8 cellular contexts compared by ENCODE assay signal in the genomic region with DNA sequence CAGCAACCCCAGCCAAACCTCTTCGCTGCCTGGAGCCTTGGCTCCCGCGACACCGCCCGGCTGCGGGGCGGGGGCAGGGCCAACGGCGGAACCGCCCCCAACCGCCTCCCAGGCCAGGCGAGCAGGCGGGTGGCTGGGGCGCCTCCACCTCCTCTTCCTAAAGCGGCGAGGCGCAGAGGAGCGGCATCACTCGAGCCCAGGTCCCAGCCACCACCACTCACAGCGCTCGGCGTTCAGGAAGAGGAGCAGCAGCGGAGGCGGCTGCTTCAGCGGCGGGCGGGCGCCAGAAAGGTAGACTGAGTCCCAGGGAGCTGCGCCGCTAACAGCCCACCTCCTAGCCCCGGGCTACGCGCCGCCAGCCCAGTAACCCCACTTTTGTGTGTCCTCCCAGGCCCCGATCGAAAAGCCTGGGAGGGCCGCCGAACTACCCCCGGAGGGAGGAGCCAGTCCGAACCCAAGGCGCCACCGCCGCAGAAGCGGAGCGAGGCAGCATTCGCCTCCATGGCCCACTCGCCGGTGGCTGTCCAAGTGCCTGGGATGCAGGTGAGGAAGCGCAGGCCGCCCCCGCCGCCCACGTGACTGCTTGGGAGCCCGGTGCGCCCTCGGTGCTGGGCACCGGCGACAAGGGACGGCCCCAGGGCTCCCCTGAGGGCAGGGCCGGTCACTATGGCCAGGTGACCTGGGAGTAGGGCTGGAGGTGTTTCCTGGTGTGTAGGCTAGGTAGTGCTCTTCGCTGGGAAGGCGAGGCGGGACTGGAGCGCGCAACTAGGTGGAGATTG. TPM values are rescaled to one million over a fixed set of nuclear protein-coding genes. Genes with fewer than 3 reads are reported as not detected.
DNase-seq lines count a peak whose midpoint lies in the region; ATAC-seq and TF ChIP-seq lines count a peak whose summit lies in the region.

TSS of gene STK26 (plus strand) at position 186 of the 779 bp plus-strand sequence. CDS start at position 502, 316 bp downstream.

- no TSS peak for BruUV-seq in Calu3 (replicated peaks; lab: Mats Ljungman, UMichigan)

- intact Hi-C loops in Calu3 (cut with micrococcal nuclease; ENCODE audit: unreplicated experiment) = loop anchor here (2.0 to 10.0 kb wide), 3 partner anchors 44 to 195 kb away; partner anchors contain the start of gene RAP2C

- DNase-seq in Calu3 (peak; percentile 81), HL-60 (ENCODE audit: low read depth in 1 of 2, low spot score in 1 of 2) (peak in 1 of 2 experiments; percentile 79), OCI-M1 (lab: John Stamatoyannopoulos, UW) (peak; percentile 91), fibroblast of gingiva (ENCODE audit: low read depth) (peak; percentile 43), nephron progenitor cell (peak; percentile 85)
- peak; percentile 76 to 85 for DNase-seq in activated T-cell treated with anti-CD3 and anti-CD28 coated beads, Interleukin-2, amount 50 U/mL, for 48 hours
- peak; percentile 74 to 82 for DNase-seq in stimulated activated naive CD8-positive, alpha-beta T cell treated with anti-CD3 and anti-CD28 coated beads, Interleukin-15, amount 100 ng/mL, for 72 hours

- peaks cover 21% of the 10 kb centered on the region for H3K36me3 Mint-ChIP-seq in Calu3 (ENCODE audit: insufficient read depth, unreplicated experiment)
- peaks cover 11% of the 10 kb centered on the region for H3K36me3 Mint-ChIP-seq in nephron progenitor cell (ENCODE audit: low read depth)

- H3K4me3 ChIP-seq in HL-60 (replicated peaks; ENCODE audit: insufficient read depth, low read length) = peak within 1 kb of the TSS; percentile 78

- CTCF ChIA-PET in Calu3 (lab: Charles Lee) = interaction anchor here (1.0 to 1.5 kb wide), 2 partner anchors 69 to 182 kb away, joined by 4 to 5 read pairs; no protein-coding TSS in a partner anchor

- H3K4me3 Mint-ChIP-seq in Calu3 (ENCODE audit: low read depth, unreplicated experiment) = peak within 1 kb of the TSS; percentile 95
- peak within 1 kb of the TSS; percentile 97 for H3K4me3 Mint-ChIP-seq in nephron progenitor cell
- H3K4me3 Mint-ChIP-seq in stimulated activated naive CD8-positive, alpha-beta T cell treated with anti-CD3 and anti-CD28 coated beads, Interleukin-15, amount 100 ng/mL, for 72 hours = peak within 1 kb of the TSS; percentile 91 to 96

- peak within 1 kb of the TSS; percentile 88 for H3K27ac ChIP-seq in HL-60 (replicated peaks)

- TF ChIP-seq CTCF in Calu3 (IDR thresholded peaks at IDR 0.05; ENCODE audit: unreplicated experiment) (no peak), HL-60 (IDR thresholded peaks at IDR 0.05; ENCODE audit: insufficient read depth, low read length) (no peak), nephron progenitor cell (IDR thresholded peaks at IDR 0.05) (no peak)

- no peaks in the 10 kb centered on the region for H3K27me3 ChIP-seq in HL-60 (ENCODE audit: insufficient read depth, poor library complexity, severe bottlenecking)

- H3K9me3 Mint-ChIP-seq in Calu3 (ENCODE audit: low read depth, unreplicated experiment) (no peaks in the 10 kb centered on the region), nephron progenitor cell (no peaks in the 10 kb centered on the region)
- H3K9me3 Mint-ChIP-seq in stimulated activated naive CD8-positive, alpha-beta T cell treated with anti-CD3 and anti-CD28 coated beads, Interleukin-15, amount 100 ng/mL, for 72 hours = no peaks in the 10 kb centered on the region

- H3K27ac Mint-ChIP-seq in Calu3 (ENCODE audit: unreplicated experiment) = peak within 1 kb of the TSS; percentile 86
- peak within 1 kb of the TSS; percentile 99 for H3K27ac Mint-ChIP-seq in nephron progenitor cell
- H3K27ac Mint-ChIP-seq in stimulated activated naive CD8-positive, alpha-beta T cell treated with anti-CD3 and anti-CD28 coated beads, Interleukin-15, amount 100 ng/mL, for 72 hours = peak within 1 kb of the TSS; percentile 95 to 98

- H3K4me1 Mint-ChIP-seq in Calu3 (ENCODE audit: low read depth, unreplicated experiment) = peaks cover 12% of the 10 kb centered on the region
- peaks cover 53% of the 10 kb centered on the region for H3K4me1 Mint-ChIP-seq in nephron progenitor cell
- H3K4me1 Mint-ChIP-seq in stimulated activated naive CD8-positive, alpha-beta T cell treated with anti-CD3 and anti-CD28 coated beads, Interleukin-15, amount 100 ng/mL, for 72 hours = peaks cover 21% of the 10 kb centered on the region

- H3K27me3 Mint-ChIP-seq in Calu3 (ENCODE audit: unreplicated experiment) (no peaks in the 10 kb centered on the region), nephron progenitor cell (ENCODE audit: low read depth, poor library complexity) (peaks cover 3% of the 10 kb centered on the region)
- no peaks in the 10 kb centered on the region for H3K27me3 Mint-ChIP-seq in stimulated activated naive CD8-positive, alpha-beta T cell treated with anti-CD3 and anti-CD28 coated beads, Interleukin-15, amount 100 ng/mL, for 72 hours

- peak; percentile 76 for ATAC-seq in GM19468 (IDR thresholded peaks at IDR 0.05; ENCODE audit: extremely low read depth, unreplicated experiment)
- peak; percentile 84 for ATAC-seq in stimulated activated naive CD8-positive, alpha-beta T cell treated with anti-CD3 and anti-CD28 coated beads, Interleukin-15, amount 100 ng/mL, for 72 hours

RNA-seq across cellular contexts. Expression of gene STK26, which starts in this region (rescaled TPM):
- total RNA-seq in Calu3 (2022) = 32.5 and 38.5 TPM in 2 replicates
